ENCODE assay signal across 38 cellular contexts in the genomic region with DNA sequence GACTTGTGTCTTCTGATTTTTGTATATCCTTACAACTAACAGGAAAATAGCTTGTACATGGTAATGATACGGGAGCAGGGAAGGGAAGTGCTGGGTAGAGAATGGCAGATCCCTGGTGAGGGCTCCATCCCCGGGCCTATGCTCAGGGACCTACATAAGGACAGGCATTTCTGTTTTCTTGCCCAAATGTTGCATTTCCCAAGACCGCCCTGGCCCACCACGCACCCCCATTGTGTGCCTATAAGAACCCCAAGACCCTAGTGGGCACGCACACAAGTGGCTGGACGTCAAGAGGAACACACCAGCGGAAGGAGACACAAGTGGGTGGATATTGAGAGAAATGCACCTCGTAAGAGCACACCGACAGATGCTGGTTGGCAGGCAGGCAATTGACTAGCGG.
"Had no signal": no experiment of that assay in that cellular context is flagged by ENCODE, and none has a peak within 500 bp of the region (broad histone marks: within the 10 kb centered on the region; RNA-seq: fewer than 3 reads in every experiment).

No MANE protein-coding gene starts in this region.

- DNase-seq: activated CD4-positive, alpha-beta T cell treated with anti-CD3 and anti-CD28 coated beads for 1 hour; activated CD4-positive, CD25-positive, alpha-beta regulatory T cell; activated CD8-positive, alpha-beta memory T cell treated with anti-CD3 and anti-CD28 coated beads for 24 hours; activated gamma-delta T cell; activated naive CD4-positive, alpha-beta T cell treated with Interleukin-2 at 50 U/mL for 16 hours; activated T-cell treated with anti-CD3 and anti-CD28 coated beads for 4 hours; activated T-cell treated with anti-CD3 and anti-CD28 coated beads, Interleukin-2, amount 50 U/mL, for 1 hour; activated T-cell treated with anti-CD3 and anti-CD28 coated beads, Interleukin-2, amount 50 U/mL, for 4 hours; amygdala; anterior cingulate cortex; caudate nucleus; cerebellar nuclear complex; T-helper 1 cell; T-helper 9 cell had no signal

- H3K36me3 Mint-ChIP-seq: activated CD8-positive, alpha-beta memory T cell treated with anti-CD3 and anti-CD28 coated beads, Interleukin-2, amount 10 ng/mL, durations not matched to agents 7 days and 5 days; activated naive CD4-positive, alpha-beta T cell treated with anti-CD3 and anti-CD28 coated beads, Interleukin-2, amount 10 ng/mL, durations not matched to agents 7 days and 5 days; activated naive CD4-positive, alpha-beta T cell treated with anti-CD3 and anti-CD28 coated beads, Interleukin-2, amount 50 U/mL, for 24 hours; activated naive CD8-positive, alpha-beta T cell; activated naive CD8-positive, alpha-beta T cell treated with anti-CD3 and anti-CD28 coated beads, Interleukin-2, amount 10 ng/mL, durations not matched to agents 7 days and 5 days; brain; WTC11 had no signal

- H3K4me1 ChIP-seq: ascending aorta had no signal

- H3K27ac Mint-ChIP-seq: activated CD4-positive, alpha-beta memory T cell treated with anti-CD3 and anti-CD28 coated beads, Interleukin-2, amount 10 ng/mL, durations not matched to agents 7 days and 5 days; activated CD4-positive, alpha-beta T cell treated with anti-CD3 and anti-CD28 coated beads for 36 hours; activated CD4-positive, alpha-beta T cell treated with anti-CD3 and anti-CD28 coated beads, Interleukin-2, amount 10 ng/mL, durations not matched to agents 7 days and 5 days; activated CD8-positive, alpha-beta memory T cell treated with anti-CD3 and anti-CD28 coated beads, Interleukin-2, amount 10 ng/mL, durations not matched to agents 7 days and 5 days; activated CD8-positive, alpha-beta T cell treated with anti-CD3 and anti-CD28 coated beads, Interleukin-2, amount 10 ng/mL, durations not matched to agents 7 days and 5 days; activated naive CD4-positive, alpha-beta T cell treated with anti-CD3 and anti-CD28 coated beads, Interleukin-2, amount 10 ng/mL, durations not matched to agents 7 days and 5 days; activated naive CD4-positive, alpha-beta T cell treated with anti-CD3 and anti-CD28 coated beads, Interleukin-2, amount 50 U/mL, for 24 hours; activated naive CD8-positive, alpha-beta T cell; activated naive CD8-positive, alpha-beta T cell treated with anti-CD3 and anti-CD28 coated beads, Interleukin-2, amount 10 ng/mL, durations not matched to agents 7 days and 5 days; activated naive CD8-positive, alpha-beta T cell treated with anti-CD3 and anti-CD28 coated beads, Interleukin-2, amount 50 U/mL, for 24 hours; activated T-cell treated with anti-CD3 and anti-CD28 coated beads, Interleukin-2, amount 50 U/mL, for 72 hours; activated T-helper 1 cell treated with anti-CD3 and anti-CD28 coated beads, Interleukin-12 subunit alpha, Interleukin-12 subunit beta, Interleukin-2, Interleukin-4 antibody, amounts not matched to agents 30 ng/mL and 10 ng/mL and 1 ng/mL, durations not matched to agents 14 hours and 24 hours and 36 hours; activated T-helper 17 cell treated with anti-CD3 and anti-CD28 coated beads, Interleukin-2, amount 50 U/mL, for 72 hours; brain; T-helper 1 cell treated with Interleukin-12 subunit alpha and Interleukin-12 subunit beta and Interleukin-4 antibody, amounts not matched to agents 30 μg/mL and 1 μg/mL, for 36 hours; T-helper 2 cell treated with Interferon-gamma antibody and Interleukin-4, amounts not matched to agents 5 μg/mL and 100 μg/mL, for 36 hours; WTC11 had no signal

- H3K27ac ChIP-seq: ascending aorta, cardiac muscle cell, VCaP had no signal

- H3K27me3 ChIP-seq: ascending aorta, cardiac muscle cell had no signal

- H3K4me1 Mint-ChIP-seq: activated CD4-positive, alpha-beta memory T cell treated with anti-CD3 and anti-CD28 coated beads, Interleukin-2, amount 10 ng/mL, durations not matched to agents 7 days and 5 days; activated CD4-positive, alpha-beta T cell treated with anti-CD3 and anti-CD28 coated beads for 36 hours; activated CD4-positive, alpha-beta T cell treated with anti-CD3 and anti-CD28 coated beads, Interleukin-2, amount 10 ng/mL, durations not matched to agents 7 days and 5 days; activated CD8-positive, alpha-beta memory T cell treated with anti-CD3 and anti-CD28 coated beads, Interleukin-2, amount 10 ng/mL, durations not matched to agents 7 days and 5 days; activated naive CD4-positive, alpha-beta T cell treated with anti-CD3 and anti-CD28 coated beads, Interleukin-2, amount 10 ng/mL, durations not matched to agents 7 days and 5 days; activated naive CD4-positive, alpha-beta T cell treated with anti-CD3 and anti-CD28 coated beads, Interleukin-2, amount 50 U/mL, for 24 hours; activated naive CD8-positive, alpha-beta T cell treated with anti-CD3 and anti-CD28 coated beads, Interleukin-2, amount 10 ng/mL, durations not matched to agents 7 days and 5 days; activated naive CD8-positive, alpha-beta T cell treated with anti-CD3 and anti-CD28 coated beads, Interleukin-2, amount 50 U/mL, for 24 hours; activated T-helper 17 cell treated with anti-CD3 and anti-CD28 coated beads, Interleukin-2, amount 50 U/mL, for 72 hours; central memory CD8-positive, alpha-beta T cell had no signal

- H3K27me3 Mint-ChIP-seq: activated CD4-positive, alpha-beta memory T cell treated with anti-CD3 and anti-CD28 coated beads, Interleukin-2, amount 10 ng/mL, durations not matched to agents 7 days and 5 days; activated CD4-positive, alpha-beta T cell treated with anti-CD3 and anti-CD28 coated beads for 36 hours; activated CD4-positive, alpha-beta T cell treated with anti-CD3 and anti-CD28 coated beads, Interleukin-2, amount 10 ng/mL, durations not matched to agents 7 days and 5 days; activated CD8-positive, alpha-beta memory T cell treated with anti-CD3 and anti-CD28 coated beads, Interleukin-2, amount 10 ng/mL, durations not matched to agents 7 days and 5 days; activated naive CD4-positive, alpha-beta T cell treated with anti-CD3 and anti-CD28 coated beads, Interleukin-2, amount 10 ng/mL, durations not matched to agents 7 days and 5 days; activated naive CD4-positive, alpha-beta T cell treated with anti-CD3 and anti-CD28 coated beads, Interleukin-2, amount 50 U/mL, for 24 hours; activated naive CD8-positive, alpha-beta T cell; activated naive CD8-positive, alpha-beta T cell treated with anti-CD3 and anti-CD28 coated beads, Interleukin-2, amount 10 ng/mL, durations not matched to agents 7 days and 5 days; activated naive CD8-positive, alpha-beta T cell treated with anti-CD3 and anti-CD28 coated beads, Interleukin-2, amount 50 U/mL, for 24 hours; activated T-helper 17 cell treated with anti-CD3 and anti-CD28 coated beads, Interleukin-2, amount 50 U/mL, for 72 hours had no signal

- H3K36me3 ChIP-seq: ascending aorta, cardiac muscle cell had no signal

- H3K4me3 Mint-ChIP-seq: activated CD4-positive, alpha-beta memory T cell treated with anti-CD3 and anti-CD28 coated beads, Interleukin-2, amount 10 ng/mL, durations not matched to agents 7 days and 5 days; activated CD4-positive, alpha-beta T cell treated with anti-CD3 and anti-CD28 coated beads for 36 hours; activated CD4-positive, alpha-beta T cell treated with anti-CD3 and anti-CD28 coated beads, Interleukin-2, amount 10 ng/mL, durations not matched to agents 7 days and 5 days; activated CD8-positive, alpha-beta memory T cell treated with anti-CD3 and anti-CD28 coated beads, Interleukin-2, amount 10 ng/mL, durations not matched to agents 7 days and 5 days; activated CD8-positive, alpha-beta T cell treated with anti-CD3 and anti-CD28 coated beads, Interleukin-2, amount 10 ng/mL, durations not matched to agents 7 days and 5 days; activated naive CD4-positive, alpha-beta T cell treated with anti-CD3 and anti-CD28 coated beads, Interleukin-2, amount 10 ng/mL, durations not matched to agents 7 days and 5 days; activated naive CD4-positive, alpha-beta T cell treated with anti-CD3 and anti-CD28 coated beads, Interleukin-2, amount 50 U/mL, for 24 hours; activated naive CD8-positive, alpha-beta T cell; activated naive CD8-positive, alpha-beta T cell treated with anti-CD3 and anti-CD28 coated beads, Interleukin-2, amount 10 ng/mL, durations not matched to agents 7 days and 5 days; activated naive CD8-positive, alpha-beta T cell treated with anti-CD3 and anti-CD28 coated beads, Interleukin-2, amount 50 U/mL, for 24 hours; activated T-cell treated with anti-CD3 and anti-CD28 coated beads, Interleukin-2, amount 50 U/mL, for 4 hours; activated T-cell treated with anti-CD3 and anti-CD28 coated beads, Interleukin-2, amount 50 U/mL, for 72 hours; activated T-helper 1 cell treated with anti-CD3 and anti-CD28 coated beads, Interleukin-12 subunit alpha, Interleukin-12 subunit beta, Interleukin-2, Interleukin-4 antibody, amounts not matched to agents 30 ng/mL and 10 ng/mL and 1 ng/mL, durations not matched to agents 14 hours and 24 hours and 36 hours; activated T-helper 17 cell treated with anti-CD3 and anti-CD28 coated beads, Interleukin-2, amount 50 U/mL, for 72 hours; brain; central memory CD8-positive, alpha-beta T cell; T-helper 1 cell treated with Interleukin-12 subunit alpha and Interleukin-12 subunit beta and Interleukin-4 antibody, amounts not matched to agents 30 μg/mL and 1 μg/mL, for 36 hours; T-helper 2 cell treated with Interferon-gamma antibody and Interleukin-4, amounts not matched to agents 5 μg/mL and 100 μg/mL, for 36 hours; WTC11 had no signal

- H3K9me3 ChIP-seq: ascending aorta had no signal

- FAIRE-seq: bronchial epithelial cell, TTC549 had no signal

- ATAC-seq: activated CD4-positive, alpha-beta T cell treated with anti-CD3 and anti-CD28 coated beads for 36 hours; activated CD4-positive, CD25-positive, alpha-beta regulatory T cell treated with anti-CD3 and anti-CD28 coated beads, Interleukin-2, amount 50 U/mL, for 24 hours; activated CD8-positive, alpha-beta memory T cell treated with anti-CD3 and anti-CD28 coated beads, Interleukin-2, amount 10 ng/mL, durations not matched to agents 7 days and 5 days; activated naive CD8-positive, alpha-beta T cell treated with anti-CD3 and anti-CD28 coated beads, Interleukin-2, amount 50 U/mL, for 24 hours; activated T-cell treated with anti-CD3 and anti-CD28 coated beads, Interleukin-2, amount 50 U/mL, for 4 hours; activated T-cell treated with anti-CD3 and anti-CD28 coated beads, Interleukin-2, amount 50 U/mL, for 72 hours; activated T-helper 17 cell treated with anti-CD3 and anti-CD28 coated beads, Interleukin-2, amount 50 U/mL, for 72 hours had no signal

- H3K4me3 ChIP-seq: ascending aorta, cardiac muscle cell had no signal

- H3K9me3 Mint-ChIP-seq: activated CD4-positive, alpha-beta memory T cell treated with anti-CD3 and anti-CD28 coated beads, Interleukin-2, amount 10 ng/mL, durations not matched to agents 7 days and 5 days; activated CD4-positive, alpha-beta T cell treated with anti-CD3 and anti-CD28 coated beads, Interleukin-2, amount 10 ng/mL, durations not matched to agents 7 days and 5 days; activated naive CD4-positive, alpha-beta T cell treated with anti-CD3 and anti-CD28 coated beads, Interleukin-2, amount 10 ng/mL, durations not matched to agents 7 days and 5 days; activated naive CD4-positive, alpha-beta T cell treated with anti-CD3 and anti-CD28 coated beads, Interleukin-2, amount 50 U/mL, for 24 hours; activated naive CD8-positive, alpha-beta T cell treated with anti-CD3 and anti-CD28 coated beads, Interleukin-2, amount 10 ng/mL, durations not matched to agents 7 days and 5 days; activated naive CD8-positive, alpha-beta T cell treated with anti-CD3 and anti-CD28 coated beads, Interleukin-2, amount 50 U/mL, for 24 hours; activated T-cell treated with anti-CD3 and anti-CD28 coated beads, Interleukin-2, amount 50 U/mL, for 4 hours; activated T-cell treated with anti-CD3 and anti-CD28 coated beads, Interleukin-2, amount 50 U/mL, for 72 hours; activated T-helper 1 cell treated with anti-CD3 and anti-CD28 coated beads, Interleukin-12 subunit alpha, Interleukin-12 subunit beta, Interleukin-2, Interleukin-4 antibody, amounts not matched to agents 30 ng/mL and 10 ng/mL and 1 ng/mL, durations not matched to agents 14 hours and 24 hours and 36 hours; activated T-helper 17 cell treated with anti-CD3 and anti-CD28 coated beads, Interleukin-2, amount 50 U/mL, for 72 hours; central memory CD8-positive, alpha-beta T cell; T-helper 1 cell treated with Interleukin-12 subunit alpha and Interleukin-12 subunit beta and Interleukin-4 antibody, amounts not matched to agents 30 μg/mL and 1 μg/mL, for 36 hours; T-helper 2 cell treated with Interferon-gamma antibody and Interleukin-4, amounts not matched to agents 5 μg/mL and 100 μg/mL, for 36 hours; WTC11 had no signal
